In genomic region chr15:57610130-57610529, GRCh38 we compare ENCODE assay signal across 9 cellular contexts. TPM values are rescaled to one million over a fixed set of nuclear protein-coding genes. Genes with fewer than 3 reads are reported as not detected.
A peak's percentile ranks its signal among the peaks of the same experiment; 100 is the strongest.
DNase-seq lines count a peak whose midpoint lies in the region; FAIRE-seq and TF ChIP-seq lines count a peak whose summit lies in the region.
"Had no signal": no experiment of that assay in that cellular context is flagged by ENCODE, and none has a peak within 500 bp of the region (broad histone marks: within the 10 kb centered on the region; RNA-seq: fewer than 3 reads in every experiment).

No MANE protein-coding gene starts in this region.

- no peak overlapping the region for H3K4me3 Mint-ChIP-seq in activated CD4-positive, alpha-beta memory T cell treated with anti-CD3 and anti-CD28 coated beads for 36 hours

- peak; percentile 95 for DNase-seq in HT-29 (ENCODE audit: low spot score)
- DNase-seq in brain microvascular endothelial cell = peak; percentile 79
- no peak for DNase-seq in keratinocyte (ENCODE audit: low read depth, low spot score)
- peak; percentile 88 to 93 for DNase-seq in thyroid gland
- no peak for DNase-seq in activated CD4-positive, alpha-beta memory T cell treated with anti-CD3 and anti-CD28 coated beads for 36 hours
- no peak for DNase-seq in NCI-H526 treated with DMSO at 0.1 percent for 48 hours (lab: John Stamatoyannopoulos, UW)
- DNase-seq in putamen (ENCODE audit: low spot score) = no peak
- no peak for DNase-seq in GM10248 (ENCODE audit: extremely low spot score)
- DNase-seq: central memory CD4-positive, alpha-beta T cell had no signal

- H3K27me3 Mint-ChIP-seq in activated CD4-positive, alpha-beta memory T cell treated with anti-CD3 and anti-CD28 coated beads for 36 hours = no peaks in the 10 kb centered on the region

- TF ChIP-seq POLR2A in thyroid gland (IDR thresholded peaks at IDR 0.05) = no peak

- H3K4me1 ChIP-seq in keratinocyte (ENCODE audit: control insufficient read depth, extremely low read depth, insufficient read depth, low read length) (peaks cover 25% of the 10 kb centered on the region), thyroid gland (peaks cover 24 to 29% of the 10 kb centered on the region in 2 donors)

- FAIRE-seq in keratinocyte (lab: Jason Lieb, UNC) = peak; percentile 83

- no peak overlapping the region for H3K4me2 ChIP-seq in keratinocyte (ENCODE audit: control insufficient read depth, extremely low read depth, insufficient read depth, low read depth, low read length)

- POLR2A ChIA-PET in activated CD4-positive, alpha-beta memory T cell treated with anti-CD3 and anti-CD28 coated beads for 36 hours (lab: Charles Lee) = no interaction called here
- POLR2A ChIA-PET in GM10248 (lab: Yijun Ruan, JAX) = no interaction called here

- CTCF ChIA-PET in activated CD4-positive, alpha-beta memory T cell treated with anti-CD3 and anti-CD28 coated beads for 36 hours (lab: Charles Lee) = interaction anchor here (3.3 kb wide), 1 partner anchor 50 kb away, joined by 13 read pairs; no protein-coding TSS in a partner anchor
- CTCF ChIA-PET in GM10248 (lab: Yijun Ruan, JAX) = interaction anchor here (0.7 to 1.3 kb wide), 2 partner anchors 123 to 251 kb away, joined by 3 read pairs; no protein-coding TSS in a partner anchor

- 27 to 50% methylated on average over 8 of the region's 8 CpGs for WGBS in thyroid gland, 2 donors

- dilution Hi-C loops in keratinocyte (cut with MboI; ENCODE audit: extremely low pct_ligation_motif_present, low sequenced_read_pairs) = no loop called here

- H3K36me3 ChIP-seq in brain microvascular endothelial cell (replicated peaks) (no peaks in the 10 kb centered on the region), keratinocyte (ENCODE audit: control insufficient read depth in 2 of 2, extremely low read depth in 1 of 2, insufficient read depth in 2 of 2, low read length in 2 of 2) (no peaks in the 10 kb centered on the region), thyroid gland (no peaks in the 10 kb centered on the region)

- H3K4me3 ChIP-seq in brain microvascular endothelial cell (ENCODE audit: low read depth, low read length) (no peak overlapping the region), keratinocyte (ENCODE audit: control insufficient read depth in 2 of 3, extremely low read depth in 1 of 3, insufficient read depth in 2 of 3, low read depth in 1 of 3, low read length in 3 of 3) (no peak overlapping the region), thyroid gland (replicated peaks in 1 of 3) (no peak overlapping the region)

- no peaks in the 10 kb centered on the region for H4K20me1 ChIP-seq in keratinocyte (ENCODE audit: control insufficient read depth, extremely low read depth, insufficient read depth, low read length)

- in situ Hi-C loops in brain microvascular endothelial cell (cut with HindIII; ENCODE audit: low pct_ligation_motif_present, low sequenced_read_pairs) = no loop called here

- no peaks in the 10 kb centered on the region for H3K79me2 ChIP-seq in keratinocyte (ENCODE audit: control insufficient read depth, insufficient read depth, low read length)

- no peaks in the 10 kb centered on the region for H3K9me3 Mint-ChIP-seq in activated CD4-positive, alpha-beta memory T cell treated with anti-CD3 and anti-CD28 coated beads for 36 hours

- peak overlapping the region; percentile 25 for H2AFZ ChIP-seq in keratinocyte (ENCODE audit: control insufficient read depth, low read length)

- H3K4me1 Mint-ChIP-seq in activated CD4-positive, alpha-beta memory T cell treated with anti-CD3 and anti-CD28 coated beads for 36 hours (ENCODE audit: low read depth) = no peaks in the 10 kb centered on the region

- H3K36me3 Mint-ChIP-seq in activated CD4-positive, alpha-beta memory T cell treated with anti-CD3 and anti-CD28 coated beads for 36 hours = no peaks in the 10 kb centered on the region

- TF ChIP-seq CTCF in brain microvascular endothelial cell (IDR thresholded peaks at IDR 0.05; ENCODE audit: low read depth, low read length, missing control alignments) (no peak), keratinocyte (optimal IDR thresholded peaks at IDR 0.05 in 1 of 3, IDR thresholded peaks at IDR 0.05 in 1 of 3, conservative IDR thresholded peaks at IDR 0.05 in 1 of 3; ENCODE audit: extremely low read depth in 1 of 3, insufficient read depth in 2 of 3, low read length in 3 of 3) (no peak), thyroid gland (IDR thresholded peaks at IDR 0.05) (no peak), GM10248 (IDR thresholded peaks at IDR 0.05; ENCODE audit: control extremely low read depth, extremely low read depth, low read depth, missing control alignments) (no peak)

- no peak overlapping the region for H3K9ac ChIP-seq in keratinocyte (ENCODE audit: control insufficient read depth, extremely low read depth, insufficient read depth, low read length)

- no peak overlapping the region for H3K27ac Mint-ChIP-seq in activated CD4-positive, alpha-beta memory T cell treated with anti-CD3 and anti-CD28 coated beads for 36 hours

- H3K9me3 ChIP-seq in keratinocyte (ENCODE audit: control insufficient read depth, low read depth, low read length) (no peaks in the 10 kb centered on the region), thyroid gland (no peaks in the 10 kb centered on the region)

- H3K27me3 ChIP-seq in brain microvascular endothelial cell (replicated peaks) = no peaks in the 10 kb centered on the region
- H3K27me3 ChIP-seq in keratinocyte (ENCODE audit: control insufficient read depth, extremely low read depth, insufficient read depth, low read length) = no peaks in the 10 kb centered on the region
- no peaks in the 10 kb centered on the region for H3K27me3 ChIP-seq in thyroid gland

- intact Hi-C loops in thyroid gland (cut with DNase I) = no loop called here
- intact Hi-C loops in activated CD4-positive, alpha-beta memory T cell treated with anti-CD3 and anti-CD28 coated beads for 36 hours (cut with micrococcal nuclease) = no loop called here

- peak overlapping the region; percentile 4 for H3K27ac ChIP-seq in brain microvascular endothelial cell
- no peak overlapping the region for H3K27ac ChIP-seq in keratinocyte (ENCODE audit: control insufficient read depth, insufficient read depth, low read length)
- H3K27ac ChIP-seq in thyroid gland = peak overlapping the region; percentile 31 to 84 (median 74)

- H3K9me1 ChIP-seq in keratinocyte (ENCODE audit: control insufficient read depth, extremely low read depth, insufficient read depth, low read length) = no peaks in the 10 kb centered on the region

RNA-seq across cellular contexts. Expression of gene MYZAP, which starts 18.4 kb away (rescaled TPM):
- total RNA-seq in HT-29 (2014; rRNA removed; shearing (Covaris generic)) = 6.5 and 7.7 TPM in 2 replicates
- 1.1 to 1.8 TPM (median 1.3 TPM) in 3 replicates for polyA plus RNA-seq in keratinocyte
- polyA plus RNA-seq in keratinocyte (2011; ENCODE audit: low read depth) = 3.9 TPM
- polyA plus RNA-seq in keratinocyte (2011; cell fraction: cytosol; rRNA removed) = 0.86 and 1.5 TPM in 2 replicates
- polyA plus RNA-seq in keratinocyte (2011; cell fraction: nucleus; rRNA removed) = 0.96 and 1.4 TPM in 2 replicates
- polyA plus RNA-seq in keratinocyte (2012; ENCODE audit: low replicate concordance) = 0.92 and 4.7 TPM in 2 replicates
- polyA minus RNA-seq in keratinocyte = 0.16 to 0.33 TPM (median 0.30 TPM) in 3 replicates
- not detected for polyA minus RNA-seq in keratinocyte (2011; cell fraction: cytosol; rRNA and poly(A)+ RNA removed)
- 0.63 TPM in 1 of 2 replicates, not detected in the other for polyA minus RNA-seq in keratinocyte (2011; cell fraction: nucleus; rRNA and poly(A)+ RNA removed)
- total RNA-seq in thyroid gland = 10 to 100 TPM in 1 of 4 donors, 1 to 10 TPM in 3; 3.2 to 20.7 (median 6.4) TPM
- total RNA-seq in activated CD4-positive, alpha-beta memory T cell treated with anti-CD3 and anti-CD28 coated beads for 36 hours = under 1 TPM; 0.55 to 0.63 TPM

Comparison
In these comparisons a context has a peak if more than half of its experiments do, and no peak if none do; other contexts are left out.
1. DNase-seq: peak in HT-29 (single experiment), brain microvascular endothelial cell (single experiment) and thyroid gland (2 of 2); none in keratinocyte (single experiment), activated CD4-positive, alpha-beta memory T cell treated with anti-CD3 and anti-CD28 coated beads for 36 hours (single experiment), NCI-H526 treated with DMSO at 0.1 percent for 48 hours (single experiment), putamen (single experiment) and GM10248 (single experiment).